Comparison of ENCODE assay signal across 15 cellular contexts in the genomic region with DNA sequence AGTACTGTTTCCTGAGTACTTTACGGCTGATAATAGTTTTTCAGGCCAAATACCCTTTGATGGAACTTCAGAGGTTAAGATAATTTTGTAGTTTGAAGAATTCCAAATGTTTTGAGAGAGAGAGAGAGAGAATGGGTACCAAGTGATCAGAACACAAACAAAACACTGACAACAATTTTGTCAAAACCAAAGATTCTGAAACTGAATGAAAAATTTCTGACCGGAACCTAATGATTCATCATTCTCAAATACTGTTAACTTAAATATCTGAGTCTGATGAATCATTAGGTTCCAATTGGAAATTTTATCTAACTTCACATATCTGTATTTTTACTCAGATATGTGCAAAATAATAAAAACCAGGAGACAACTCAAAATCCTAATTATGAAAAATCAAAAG. TPM values are rescaled to one million over a fixed set of nuclear protein-coding genes. Genes with fewer than 3 reads are reported as not detected.
DNase-seq lines count a peak whose midpoint lies in the region; ATAC-seq, FAIRE-seq and TF ChIP-seq lines count a peak whose summit lies in the region.
"Had no signal": no experiment of that assay in that cellular context is flagged by ENCODE, and none has a peak within 500 bp of the region (broad histone marks: within the 10 kb centered on the region; RNA-seq: fewer than 3 reads in every experiment).

No MANE protein-coding gene starts in this region.

- H3K27me3 ChIP-seq in ACC112 (ENCODE audit: insufficient read depth, low read length), result no peaks in the 10 kb centered on the region
- H3K27me3 ChIP-seq in RWPE2 (ENCODE audit: insufficient read depth, poor library complexity, severe bottlenecking), result no peaks in the 10 kb centered on the region
- H3K27me3 ChIP-seq in endothelial cell of umbilical vein (ENCODE audit: control insufficient read depth in 2 of 2, insufficient read depth in 2 of 2, low read length in 2 of 2), result no peaks in the 10 kb centered on the region
- H3K27me3 ChIP-seq in prostate gland (replicated peaks; ENCODE audit: insufficient read depth), result no peaks in the 10 kb centered on the region
- H3K27me3 ChIP-seq: Peyer's patch had no signal

- dilution Hi-C loops in endothelial cell of umbilical vein (cut with MboI; ENCODE audit: extremely low pct_ligation_motif_present, low sequenced_read_pairs), result no loop called here

- TF ChIP-seq POLR2A in endothelial cell of umbilical vein (IDR thresholded peaks at IDR 0.05; ENCODE audit: low read depth, low read length) (no peak), prostate gland (IDR thresholded peaks at IDR 0.05) (no peak)

- H3K79me2 ChIP-seq in ACC112 (ENCODE audit: control insufficient read depth, insufficient read depth, low read length, unreplicated experiment) (peaks cover 34% of the 10 kb centered on the region), endothelial cell of umbilical vein (ENCODE audit: control insufficient read depth, insufficient read depth, low read length) (peaks cover 9% of the 10 kb centered on the region)

- DNase-seq in ELR (ENCODE audit: low read depth), result peak; percentile 70
- no peak for DNase-seq in RWPE2 (ENCODE audit: low spot score)
- peak; percentile 25 for DNase-seq in endothelial cell of umbilical vein (ENCODE audit: low read depth, low spot score)
- DNase-seq in NCI-H2029 treated with DMSO at 0.1 percent for 48 hours (lab: John Stamatoyannopoulos, UW), result no peak
- DNase-seq in NCI-H187 (lab: John Stamatoyannopoulos, UW), result no peak
- no peak for DNase-seq in prostate gland (ENCODE audit: low spot score)
- DNase-seq: DMS53, H9, KG1, NCI-H146, NCI-H510A treated with DMSO at 0.1 percent for 48 hours, Peyer's patch, SHP77 had no signal

- ATAC-seq in RWPE2 (ENCODE audit: low read depth), result no peak

- H2AFZ ChIP-seq in ACC112 (ENCODE audit: low read length, unreplicated experiment) (peak overlapping the region; percentile 25), endothelial cell of umbilical vein (ENCODE audit: low read depth, low read length) (no peak overlapping the region)

- CTCF ChIA-PET in endothelial cell of umbilical vein (lab: Charles Lee), result interaction anchor here (1.0 kb wide), 1 partner anchor 69 kb away, joined by 4 read pairs; no protein-coding TSS in a partner anchor

- no peak overlapping the region for H3K9ac ChIP-seq in endothelial cell of umbilical vein (replicated peaks; ENCODE audit: extremely low read depth, insufficient read depth, low read length)

- H4K20me1 ChIP-seq in endothelial cell of umbilical vein (replicated peaks; ENCODE audit: control insufficient read depth, extremely low read depth, insufficient read depth, low read length), result no peaks in the 10 kb centered on the region

- no peaks in the 10 kb centered on the region for H3K36me3 ChIP-seq in ACC112 (ENCODE audit: insufficient read depth, low read length)
- peaks cover 7% of the 10 kb centered on the region for H3K36me3 ChIP-seq in RWPE2 (ENCODE audit: low read depth)
- no peaks in the 10 kb centered on the region for H3K36me3 ChIP-seq in endothelial cell of umbilical vein (ENCODE audit: control insufficient read depth in 2 of 2, extremely low read depth in 1 of 2, insufficient read depth in 2 of 2, low read length in 2 of 2)
- no peaks in the 10 kb centered on the region for H3K36me3 ChIP-seq in prostate gland
- H3K36me3 ChIP-seq: Peyer's patch had no signal

- POLR2A ChIA-PET in endothelial cell of umbilical vein (lab: Charles Lee), result no interaction called here

- peak overlapping the region; percentile 78 for H3K27ac ChIP-seq in ACC112 (ENCODE audit: low read depth, low read length)
- H3K27ac ChIP-seq in RWPE2 (ENCODE audit: poor library complexity, severe bottlenecking), result peak overlapping the region; percentile 42
- peak overlapping the region; percentile 25 for H3K27ac ChIP-seq in endothelial cell of umbilical vein (ENCODE audit: insufficient read depth, low read depth, low read length)
- H3K27ac ChIP-seq in prostate gland, result no peak overlapping the region
- H3K27ac ChIP-seq: C4-2B, Peyer's patch had no signal

- no peak for TF ChIP-seq CTCF in RWPE2 (IDR thresholded peaks at IDR 0.05; ENCODE audit: poor library complexity, severe bottlenecking)
- no peak for TF ChIP-seq CTCF in endothelial cell of umbilical vein (IDR thresholded peaks at IDR 0.05; ENCODE audit: extremely low read depth in 1 of 2, insufficient read depth in 1 of 2, low read depth in 1 of 2, low read length in 2 of 2)
- TF ChIP-seq CTCF in prostate gland (IDR thresholded peaks at IDR 0.05), result no peak

- no peaks in the 10 kb centered on the region for H3K9me1 ChIP-seq in endothelial cell of umbilical vein (replicated peaks; ENCODE audit: control insufficient read depth, extremely low read depth, insufficient read depth, low read length)

- no TSS peak for BruUV-seq in endothelial cell of umbilical vein (replicated peaks; lab: Mats Ljungman, UMichigan)

- FAIRE-seq in endothelial cell of umbilical vein (lab: Jason Lieb, UNC), result peak; percentile 64

- WGBS in prostate gland, result 49% methylated on average over 2 of the region's 2 CpGs

- H3K4me1 ChIP-seq in ACC112 (ENCODE audit: control insufficient read depth, insufficient read depth, low read length, unreplicated experiment) (peaks cover 27% of the 10 kb centered on the region), RWPE2 (ENCODE audit: insufficient read depth, poor library complexity, severe bottlenecking) (peaks cover 26% of the 10 kb centered on the region), endothelial cell of umbilical vein (ENCODE audit: control insufficient read depth, extremely low read depth, insufficient read depth, low read length) (peaks cover 10% of the 10 kb centered on the region), prostate gland (replicated peaks) (peaks cover 4% of the 10 kb centered on the region)

- H3K4me2 ChIP-seq in endothelial cell of umbilical vein (ENCODE audit: insufficient read depth, low read length), result peak overlapping the region; percentile 72

- intact Hi-C loops in endothelial cell of umbilical vein (cut with micrococcal nuclease) (no loop called here), prostate gland (cut with DNase I) (no loop called here)

- no peaks in the 10 kb centered on the region for H3K9me3 ChIP-seq in RWPE2 (ENCODE audit: severe bottlenecking)
- H3K9me3 ChIP-seq in endothelial cell of umbilical vein (replicated peaks; ENCODE audit: control insufficient read depth, insufficient read depth, low read length), result no peaks in the 10 kb centered on the region
- H3K9me3 ChIP-seq in prostate gland, result no peaks in the 10 kb centered on the region
- H3K9me3 ChIP-seq: Peyer's patch had no signal

- H3K4me3 ChIP-seq in ACC112 (ENCODE audit: low read depth, low read length), result peak overlapping the region; percentile 59
- H3K4me3 ChIP-seq in RWPE2 (ENCODE audit: severe bottlenecking), result no peak overlapping the region
- peak overlapping the region in 2 of 3 experiments; percentile 21 to 24 for H3K4me3 ChIP-seq in endothelial cell of umbilical vein (replicated peaks in 1 of 3; ENCODE audit: insufficient read depth in 1 of 3, low read depth in 1 of 3, low read length in 3 of 3)
- no peak overlapping the region for H3K4me3 ChIP-seq in prostate gland
- H3K4me3 ChIP-seq: Peyer's patch had no signal

TF ChIP-seq in endothelial cell of umbilical vein, 7 proteins besides CTCF, POLR2A, EP300 and RAD21:
- peak; percentile 78 for TF ChIP-seq FOS (IDR thresholded peaks at IDR 0.05; ENCODE audit: borderline replicate concordance, insufficient read depth, low read length)
- no peak for TF ChIP-seq JUN (IDR thresholded peaks at IDR 0.05; ENCODE audit: borderline replicate concordance, insufficient read depth, insufficient read length, low read depth)

RNA-seq across cellular contexts. Expression of a gene that starts 4.0 kb away (rescaled TPM):
- total RNA-seq in endothelial cell of umbilical vein, result 5.2 and 6.6 TPM in 2 replicates
- polyA plus RNA-seq in endothelial cell of umbilical vein, result 1.0 and 1.2 TPM in 2 replicates
- polyA plus RNA-seq in endothelial cell of umbilical vein (2011; cell fraction: cytosol; rRNA removed), result 0.93 and 1.1 TPM in 2 replicates
- polyA plus RNA-seq in endothelial cell of umbilical vein (2011; cell fraction: nucleus; rRNA removed), result 3.7 and 5.7 TPM in 2 replicates
- polyA plus RNA-seq in endothelial cell of umbilical vein (2012), result 2.2 and 3.5 TPM in 2 replicates
- 6.1 and 7.1 TPM in 2 replicates for polyA minus RNA-seq in endothelial cell of umbilical vein
- 8.4 TPM for polyA minus RNA-seq in endothelial cell of umbilical vein (2011; cell fraction: cytosol; rRNA and poly(A)+ RNA removed)
- 6.1 and 9.2 TPM in 2 replicates for polyA minus RNA-seq in endothelial cell of umbilical vein (2011; cell fraction: nucleus; rRNA and poly(A)+ RNA removed)
- 10 to 100 TPM in 1 of 2 donors, 1 to 10 TPM in 1; 7.4 to 15.7 TPM for total RNA-seq in prostate gland

RNA-seq across cellular contexts. Expression of a gene that starts 4.2 kb away (rescaled TPM):
- 40.9 and 42.0 TPM in 2 replicates for total RNA-seq in endothelial cell of umbilical vein
- polyA plus RNA-seq in endothelial cell of umbilical vein, result 9.8 and 12.5 TPM in 2 replicates
- 14.9 and 16.5 TPM in 2 replicates for polyA plus RNA-seq in endothelial cell of umbilical vein (2011; cell fraction: cytosol; rRNA removed)
- polyA plus RNA-seq in endothelial cell of umbilical vein (2011; cell fraction: nucleus; rRNA removed), result 16.6 and 18.6 TPM in 2 replicates
- 10.9 and 20.5 TPM in 2 replicates for polyA plus RNA-seq in endothelial cell of umbilical vein (2012)
- 44.6 and 50.7 TPM in 2 replicates for polyA minus RNA-seq in endothelial cell of umbilical vein
- 74.6 TPM for polyA minus RNA-seq in endothelial cell of umbilical vein (2011; cell fraction: cytosol; rRNA and poly(A)+ RNA removed)
- polyA minus RNA-seq in endothelial cell of umbilical vein (2011; cell fraction: nucleus; rRNA and poly(A)+ RNA removed), result 18.6 and 25.1 TPM in 2 replicates
- 1 to 10 TPM; 7.8 to 9.3 TPM for total RNA-seq in prostate gland

Comparison
In these comparisons a context has a peak if more than half of its experiments do, and no peak if none do; other contexts are left out.
1. H3K27ac ChIP-seq: peak in ACC112 (single experiment), RWPE2 (single experiment) and endothelial cell of umbilical vein (single experiment); none in prostate gland (0 of 2).
2. H3K4me3 ChIP-seq: peak in ACC112 (single experiment) and endothelial cell of umbilical vein (2 of 3); none in RWPE2 (single experiment) and prostate gland (0 of 2).
3. DNase-seq: peak in ELR (single experiment) and endothelial cell of umbilical vein (single experiment); none in RWPE2 (single experiment), NCI-H2029 treated with DMSO at 0.1 percent for 48 hours (single experiment), NCI-H187 (0 of 2) and prostate gland (single experiment).